Comparison of ENCODE assay signal across 1 cellular context in genomic region chr4:68658672-68659071, GRCh38.
TF ChIP-seq lines count a peak whose summit lies in the region.

No MANE protein-coding gene starts in this region.

TF ChIP-seq in HepG2, 621 proteins besides CTCF, POLR2A, EP300 and RAD21 (continued from another document and continues in another):
- TF ChIP-seq, protein P1, sequence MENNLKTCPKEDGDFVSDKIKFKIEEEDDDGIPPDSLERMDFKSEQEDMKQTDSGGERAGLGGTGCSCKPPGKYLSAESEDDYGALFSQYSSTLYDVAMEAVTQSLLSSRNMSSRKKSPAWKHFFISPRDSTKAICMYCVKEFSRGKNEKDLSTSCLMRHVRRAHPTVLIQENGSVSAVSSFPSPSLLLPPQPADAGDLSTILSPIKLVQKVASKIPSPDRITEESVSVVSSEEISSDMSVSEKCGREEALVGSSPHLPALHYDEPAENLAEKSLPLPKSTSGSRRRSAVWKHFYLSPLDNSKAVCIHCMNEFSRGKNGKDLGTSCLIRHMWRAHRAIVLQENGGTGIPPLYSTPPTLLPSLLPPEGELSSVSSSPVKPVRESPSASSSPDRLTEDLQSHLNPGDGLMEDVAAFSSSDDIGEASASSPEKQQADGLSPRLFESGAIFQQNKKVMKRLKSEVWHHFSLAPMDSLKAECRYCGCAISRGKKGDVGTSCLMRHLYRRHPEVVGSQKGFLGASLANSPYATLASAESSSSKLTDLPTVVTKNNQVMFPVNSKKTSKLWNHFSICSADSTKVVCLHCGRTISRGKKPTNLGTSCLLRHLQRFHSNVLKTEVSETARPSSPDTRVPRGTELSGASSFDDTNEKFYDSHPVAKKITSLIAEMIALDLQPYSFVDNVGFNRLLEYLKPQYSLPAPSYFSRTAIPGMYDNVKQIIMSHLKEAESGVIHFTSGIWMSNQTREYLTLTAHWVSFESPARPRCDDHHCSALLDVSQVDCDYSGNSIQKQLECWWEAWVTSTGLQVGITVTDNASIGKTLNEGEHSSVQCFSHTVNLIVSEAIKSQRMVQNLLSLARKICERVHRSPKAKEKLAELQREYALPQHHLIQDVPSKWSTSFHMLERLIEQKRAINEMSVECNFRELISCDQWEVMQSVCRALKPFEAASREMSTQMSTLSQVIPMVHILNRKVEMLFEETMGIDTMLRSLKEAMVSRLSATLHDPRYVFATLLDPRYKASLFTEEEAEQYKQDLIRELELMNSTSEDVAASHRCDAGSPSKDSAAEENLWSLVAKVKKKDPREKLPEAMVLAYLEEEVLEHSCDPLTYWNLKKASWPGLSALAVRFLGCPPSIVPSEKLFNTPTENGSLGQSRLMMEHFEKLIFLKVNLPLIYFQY (CRISPR knock-in tag; IDR thresholded peaks at IDR 0.05; ENCODE audit: borderline replicate concordance): no peak
- no peak for TF ChIP-seq ATAD3A (CRISPR knock-in tag; IDR thresholded peaks at IDR 0.05)
- 0 out of 2 replicates have a peak, but pooled peaks have one; percentile 23 for TF ChIP-seq RXRB (CRISPR knock-in tag; IDR thresholded peaks at IDR 0.05; ENCODE audit: borderline replicate concordance)
- no peak for TF ChIP-seq SIN3B (IDR thresholded peaks at IDR 0.05; ENCODE audit: low read length)
- no peak for TF ChIP-seq NFATC3 (CRISPR knock-in tag; IDR thresholded peaks at IDR 0.05)
- TF ChIP-seq FOXP1 (IDR thresholded peaks at IDR 0.05): no peak
- peak; percentile 62; the same call in 1 of the 2 replicates for TF ChIP-seq FOXP1 (CRISPR knock-in tag; IDR thresholded peaks at IDR 0.05)
- TF ChIP-seq, protein P2, sequence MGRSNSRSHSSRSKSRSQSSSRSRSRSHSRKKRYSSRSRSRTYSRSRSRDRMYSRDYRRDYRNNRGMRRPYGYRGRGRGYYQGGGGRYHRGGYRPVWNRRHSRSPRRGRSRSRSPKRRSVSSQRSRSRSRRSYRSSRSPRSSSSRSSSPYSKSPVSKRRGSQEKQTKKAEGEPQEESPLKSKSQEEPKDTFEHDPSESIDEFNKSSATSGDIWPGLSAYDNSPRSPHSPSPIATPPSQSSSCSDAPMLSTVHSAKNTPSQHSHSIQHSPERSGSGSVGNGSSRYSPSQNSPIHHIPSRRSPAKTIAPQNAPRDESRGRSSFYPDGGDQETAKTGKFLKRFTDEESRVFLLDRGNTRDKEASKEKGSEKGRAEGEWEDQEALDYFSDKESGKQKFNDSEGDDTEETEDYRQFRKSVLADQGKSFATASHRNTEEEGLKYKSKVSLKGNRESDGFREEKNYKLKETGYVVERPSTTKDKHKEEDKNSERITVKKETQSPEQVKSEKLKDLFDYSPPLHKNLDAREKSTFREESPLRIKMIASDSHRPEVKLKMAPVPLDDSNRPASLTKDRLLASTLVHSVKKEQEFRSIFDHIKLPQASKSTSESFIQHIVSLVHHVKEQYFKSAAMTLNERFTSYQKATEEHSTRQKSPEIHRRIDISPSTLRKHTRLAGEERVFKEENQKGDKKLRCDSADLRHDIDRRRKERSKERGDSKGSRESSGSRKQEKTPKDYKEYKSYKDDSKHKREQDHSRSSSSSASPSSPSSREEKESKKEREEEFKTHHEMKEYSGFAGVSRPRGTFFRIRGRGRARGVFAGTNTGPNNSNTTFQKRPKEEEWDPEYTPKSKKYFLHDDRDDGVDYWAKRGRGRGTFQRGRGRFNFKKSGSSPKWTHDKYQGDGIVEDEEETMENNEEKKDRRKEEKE (IDR thresholded peaks at IDR 0.05): no peak
- no peak for TF ChIP-seq ZNF329 (CRISPR knock-in tag; IDR thresholded peaks at IDR 0.05; ENCODE audit: low read depth)
- 0 out of 2 replicates have a peak, but pooled peaks have one; percentile 14 for TF ChIP-seq THRA (CRISPR knock-in tag; IDR thresholded peaks at IDR 0.05; ENCODE audit: borderline replicate concordance)
- peak; percentile 34; the same call in 1 of the 2 replicates for TF ChIP-seq NR2F6 (IDR thresholded peaks at IDR 0.05)
- TF ChIP-seq NR2F6 (CRISPR knock-in tag; IDR thresholded peaks at IDR 0.05): 0 out of 2 replicates have a peak, but pooled peaks have one; percentile 14
- TF ChIP-seq TCF7 (IDR thresholded peaks at IDR 0.05; ENCODE audit: low read depth): peak; percentile 57
- no peak for TF ChIP-seq ATRX (CRISPR knock-in tag; IDR thresholded peaks at IDR 0.05; ENCODE audit: borderline replicate concordance)
- TF ChIP-seq ZFYVE20 (CRISPR knock-in tag; IDR thresholded peaks at IDR 0.05; ENCODE audit: borderline replicate concordance, low read depth): no peak
- TF ChIP-seq PTBP1 (IDR thresholded peaks at IDR 0.05; ENCODE audit: low read depth, low read length, poor library complexity, severe bottlenecking): no peak
- TF ChIP-seq MED1 (CRISPR knock-in tag; IDR thresholded peaks at IDR 0.05): peak; percentile 75
- no peak for TF ChIP-seq ZNF335 (CRISPR knock-in tag; IDR thresholded peaks at IDR 0.05)
- no peak for TF ChIP-seq ZNF740 (CRISPR knock-in tag; IDR thresholded peaks at IDR 0.05)
- TF ChIP-seq HMGA1 (CRISPR knock-in tag; conservative IDR thresholded peaks at IDR 0.05): no peak
- TF ChIP-seq THAP9 (CRISPR knock-in tag; IDR thresholded peaks at IDR 0.05; ENCODE audit: borderline replicate concordance): no peak
- no peak for TF ChIP-seq PCBP1 (IDR thresholded peaks at IDR 0.05; ENCODE audit: borderline replicate concordance, low read depth, low read length)
- TF ChIP-seq, protein P3, sequence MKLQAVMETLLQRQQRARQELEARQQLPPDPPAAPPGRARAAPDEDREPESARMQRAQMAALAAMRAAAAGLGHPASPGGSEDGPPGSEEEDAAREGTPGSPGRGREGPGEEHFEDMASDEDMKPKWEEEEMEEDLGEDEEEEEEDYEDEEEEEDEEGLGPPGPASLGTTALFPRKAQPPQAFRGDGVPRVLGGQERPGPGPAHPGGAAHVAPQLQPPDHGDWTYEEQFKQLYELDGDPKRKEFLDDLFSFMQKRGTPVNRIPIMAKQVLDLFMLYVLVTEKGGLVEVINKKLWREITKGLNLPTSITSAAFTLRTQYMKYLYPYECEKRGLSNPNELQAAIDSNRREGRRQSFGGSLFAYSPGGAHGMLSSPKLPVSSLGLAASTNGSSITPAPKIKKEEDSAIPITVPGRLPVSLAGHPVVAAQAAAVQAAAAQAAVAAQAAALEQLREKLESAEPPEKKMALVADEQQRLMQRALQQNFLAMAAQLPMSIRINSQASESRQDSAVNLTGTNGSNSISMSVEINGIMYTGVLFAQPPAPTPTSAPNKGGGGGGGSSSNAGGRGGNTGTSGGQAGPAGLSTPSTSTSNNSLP (IDR thresholded peaks at IDR 0.05; ENCODE audit: low read depth, low read length): 0 out of 2 replicates have a peak, but pooled peaks have one; percentile 10
- TF ChIP-seq SP5 (CRISPR knock-in tag; IDR thresholded peaks at IDR 0.05; ENCODE audit: borderline replicate concordance, low read depth): peak; percentile 45; the same call in 1 of the 2 replicates
- no peak for TF ChIP-seq ZNF224 (CRISPR knock-in tag; IDR thresholded peaks at IDR 0.05)
- TF ChIP-seq, protein P4, sequence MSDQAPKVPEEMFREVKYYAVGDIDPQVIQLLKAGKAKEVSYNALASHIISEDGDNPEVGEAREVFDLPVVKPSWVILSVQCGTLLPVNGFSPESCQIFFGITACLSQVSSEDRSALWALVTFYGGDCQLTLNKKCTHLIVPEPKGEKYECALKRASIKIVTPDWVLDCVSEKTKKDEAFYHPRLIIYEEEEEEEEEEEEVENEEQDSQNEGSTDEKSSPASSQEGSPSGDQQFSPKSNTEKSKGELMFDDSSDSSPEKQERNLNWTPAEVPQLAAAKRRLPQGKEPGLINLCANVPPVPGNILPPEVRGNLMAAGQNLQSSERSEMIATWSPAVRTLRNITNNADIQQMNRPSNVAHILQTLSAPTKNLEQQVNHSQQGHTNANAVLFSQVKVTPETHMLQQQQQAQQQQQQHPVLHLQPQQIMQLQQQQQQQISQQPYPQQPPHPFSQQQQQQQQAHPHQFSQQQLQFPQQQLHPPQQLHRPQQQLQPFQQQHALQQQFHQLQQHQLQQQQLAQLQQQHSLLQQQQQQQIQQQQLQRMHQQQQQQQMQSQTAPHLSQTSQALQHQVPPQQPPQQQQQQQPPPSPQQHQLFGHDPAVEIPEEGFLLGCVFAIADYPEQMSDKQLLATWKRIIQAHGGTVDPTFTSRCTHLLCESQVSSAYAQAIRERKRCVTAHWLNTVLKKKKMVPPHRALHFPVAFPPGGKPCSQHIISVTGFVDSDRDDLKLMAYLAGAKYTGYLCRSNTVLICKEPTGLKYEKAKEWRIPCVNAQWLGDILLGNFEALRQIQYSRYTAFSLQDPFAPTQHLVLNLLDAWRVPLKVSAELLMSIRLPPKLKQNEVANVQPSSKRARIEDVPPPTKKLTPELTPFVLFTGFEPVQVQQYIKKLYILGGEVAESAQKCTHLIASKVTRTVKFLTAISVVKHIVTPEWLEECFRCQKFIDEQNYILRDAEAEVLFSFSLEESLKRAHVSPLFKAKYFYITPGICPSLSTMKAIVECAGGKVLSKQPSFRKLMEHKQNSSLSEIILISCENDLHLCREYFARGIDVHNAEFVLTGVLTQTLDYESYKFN (CRISPR knock-in tag; conservative IDR thresholded peaks at IDR 0.05): peak; percentile 75
- no peak for TF ChIP-seq XBP1 (CRISPR knock-in tag; IDR thresholded peaks at IDR 0.05)
- 0 out of 2 replicates have a peak, but pooled peaks have one; percentile 20 for TF ChIP-seq RCOR2 (CRISPR knock-in tag; IDR thresholded peaks at IDR 0.05)
- TF ChIP-seq SOX13 (IDR thresholded peaks at IDR 0.05): no peak
- TF ChIP-seq SOX13 (CRISPR knock-in tag; conservative IDR thresholded peaks at IDR 0.05 in 1 of 2, IDR thresholded peaks at IDR 0.05 in 1 of 2): peak in 1 of 2 experiments; percentile 83; a peak in 2 of 4 replicates
- TF ChIP-seq ISL2 (CRISPR knock-in tag; IDR thresholded peaks at IDR 0.05): peak; percentile 84
- peak; percentile 75; the same call in 1 of the 2 replicates for TF ChIP-seq NFIC (IDR thresholded peaks at IDR 0.05; ENCODE audit: low read length)
- peak; percentile 60; the same call in 1 of the 2 replicates for TF ChIP-seq SOX5 (CRISPR knock-in tag; IDR thresholded peaks at IDR 0.05; ENCODE audit: borderline replicate concordance)
- TF ChIP-seq HNRNPUL1 (IDR thresholded peaks at IDR 0.05; ENCODE audit: low read depth, low read length): peak; percentile 86; the same call in 1 of the 2 replicates
- TF ChIP-seq ZNF44 (CRISPR knock-in tag; IDR thresholded peaks at IDR 0.05): no peak
- TF ChIP-seq FOXJ3 (CRISPR knock-in tag; IDR thresholded peaks at IDR 0.05; ENCODE audit: borderline replicate concordance): no peak
- TF ChIP-seq GATAD2A (CRISPR knock-in tag; IDR thresholded peaks at IDR 0.05): peak; percentile 73
- TF ChIP-seq JARID2 (CRISPR knock-in tag; IDR thresholded peaks at IDR 0.05; ENCODE audit: insufficient replicate concordance): no peak
- no peak for TF ChIP-seq CBX5 (CRISPR knock-in tag; IDR thresholded peaks at IDR 0.05; ENCODE audit: borderline replicate concordance)
- no peak for TF ChIP-seq PHF21A (CRISPR knock-in tag; IDR thresholded peaks at IDR 0.05)
- TF ChIP-seq, protein P5, sequence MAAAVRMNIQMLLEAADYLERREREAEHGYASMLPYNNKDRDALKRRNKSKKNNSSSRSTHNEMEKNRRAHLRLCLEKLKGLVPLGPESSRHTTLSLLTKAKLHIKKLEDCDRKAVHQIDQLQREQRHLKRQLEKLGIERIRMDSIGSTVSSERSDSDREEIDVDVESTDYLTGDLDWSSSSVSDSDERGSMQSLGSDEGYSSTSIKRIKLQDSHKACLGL (CRISPR knock-in tag; IDR thresholded peaks at IDR 0.05): no peak
- TF ChIP-seq ZNF784 (CRISPR knock-in tag; IDR thresholded peaks at IDR 0.05; ENCODE audit: borderline replicate concordance): no peak
- TF ChIP-seq HINFP (CRISPR knock-in tag; IDR thresholded peaks at IDR 0.05; ENCODE audit: low read depth): no peak
- no peak for TF ChIP-seq NR1H2 (CRISPR knock-in tag; IDR thresholded peaks at IDR 0.05; ENCODE audit: borderline replicate concordance, low read depth)
